In the genomic region with DNA sequence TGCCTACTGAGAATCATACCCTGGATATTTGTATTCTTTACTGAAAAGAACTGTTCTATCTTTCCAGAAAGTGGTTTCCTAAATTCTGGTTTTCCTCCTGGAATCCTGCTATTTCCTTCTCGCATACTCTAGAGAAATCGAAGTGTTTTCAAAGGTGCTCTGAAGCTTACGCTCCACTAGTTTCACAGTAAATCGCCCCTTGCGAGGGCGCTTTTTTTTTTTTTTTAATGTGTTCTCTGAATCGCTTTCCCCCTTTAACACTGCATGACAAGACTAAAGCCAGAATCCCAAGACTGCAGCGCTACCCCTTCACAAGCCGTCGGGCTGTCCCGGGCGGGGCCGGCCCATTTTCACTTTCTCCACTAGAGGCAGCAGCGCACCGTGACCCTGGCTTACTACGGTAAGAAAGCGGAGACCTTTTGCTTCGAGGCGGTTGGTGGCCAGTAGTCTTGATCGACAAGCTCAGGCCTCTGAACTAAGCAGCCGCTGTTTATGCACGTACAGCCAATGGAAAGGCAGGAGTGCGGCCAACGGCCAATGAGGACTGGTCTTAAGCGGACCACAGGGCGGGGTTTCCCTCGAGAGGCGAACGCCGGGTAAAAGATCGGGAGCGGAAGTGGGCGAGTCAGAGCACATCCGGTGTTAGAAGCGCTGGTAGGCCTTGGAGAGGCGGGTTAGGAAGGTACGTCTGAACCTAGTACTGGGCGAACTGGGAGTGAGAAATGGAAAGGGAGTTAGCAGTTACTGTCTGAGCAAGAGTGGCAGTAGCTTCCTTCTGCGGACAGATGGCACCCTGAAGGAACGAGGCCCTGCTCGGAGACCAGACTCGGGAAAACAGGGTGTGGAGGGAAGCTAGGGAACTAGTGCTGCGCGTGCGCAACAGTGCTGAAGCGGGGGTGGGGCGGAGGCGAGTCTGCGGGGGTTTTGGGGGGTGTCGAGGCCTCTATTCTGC, we compare ENCODE assay signal across 1 cellular context.
TF ChIP-seq lines count a peak whose summit lies in the region.

TSS of gene TMBIM6 (plus strand) at position 628 of the 952 bp plus-strand sequence. CDS start 10,937 bp downstream, outside the sequence.

TF ChIP-seq in HepG2, 621 proteins besides CTCF, POLR2A, EP300 and RAD21 (continued from another document and continues in another):
- TF ChIP-seq ZBTB40 (IDR thresholded peaks at IDR 0.05) (peak; percentile 75), ZBTB40 (CRISPR knock-in tag; IDR thresholded peaks at IDR 0.05) (no peak; the same call in 1 of the 2 replicates), SMAD3 (CRISPR knock-in tag; IDR thresholded peaks at IDR 0.05) (no peak; the same call in 1 of the 2 replicates), ZNF350 (CRISPR knock-in tag; IDR thresholded peaks at IDR 0.05; ENCODE audit: borderline replicate concordance, low read depth) (peak; percentile 68), ZNF251 (CRISPR knock-in tag; IDR thresholded peaks at IDR 0.05) (no peak), HNRNPL (IDR thresholded peaks at IDR 0.05; ENCODE audit: low read depth, low read length) (no peak), NFATC3 (CRISPR knock-in tag; IDR thresholded peaks at IDR 0.05) (peak; percentile 75; the same call in 1 of the 2 replicates), ATF5 (CRISPR knock-in tag; IDR thresholded peaks at IDR 0.05; ENCODE audit: low read depth) (no peak), ZNF296 (CRISPR knock-in tag; conservative IDR thresholded peaks at IDR 0.05) (0 out of 2 replicates have a peak, but pooled peaks have one; percentile 45), NFKB2 (CRISPR knock-in tag; IDR thresholded peaks at IDR 0.05; ENCODE audit: borderline replicate concordance) (no peak), XRCC5 (optimal IDR thresholded peaks at IDR 0.05; ENCODE audit: low read length) (peak; percentile 98), KDM5B (CRISPR knock-in tag; IDR thresholded peaks at IDR 0.05; ENCODE audit: borderline replicate concordance) (peak; percentile 76; the same call in 1 of the 2 replicates), TCF7L2 (IDR thresholded peaks at IDR 0.05; ENCODE audit: low read depth, low read length) (no peak), ZNF891 (CRISPR knock-in tag; IDR thresholded peaks at IDR 0.05) (no peak), KMT2A (CRISPR knock-in tag; IDR thresholded peaks at IDR 0.05) (no peak; the same call in 1 of the 2 replicates), ZNF572 (CRISPR knock-in tag; IDR thresholded peaks at IDR 0.05) (no peak), ARNT (IDR thresholded peaks at IDR 0.05) (no peak), ZBTB39 (CRISPR knock-in tag; IDR thresholded peaks at IDR 0.05) (peak; percentile 41; the same call in 1 of the 2 replicates), DNMT1 (CRISPR knock-in tag; IDR thresholded peaks at IDR 0.05) (no peak), MBD4 (IDR thresholded peaks at IDR 0.05; ENCODE audit: borderline replicate concordance, low read length) (no peak), ZNF253 (CRISPR knock-in tag; IDR thresholded peaks at IDR 0.05; ENCODE audit: borderline replicate concordance) (peak; percentile 75; the same call in 1 of the 2 replicates), ZNF674 (CRISPR knock-in tag; IDR thresholded peaks at IDR 0.05; ENCODE audit: low read depth) (no peak), ZNF550 (CRISPR knock-in tag; IDR thresholded peaks at IDR 0.05; ENCODE audit: borderline replicate concordance) (no peak), SIX1 (CRISPR knock-in tag; IDR thresholded peaks at IDR 0.05; ENCODE audit: borderline replicate concordance) (peak; percentile 59; the same call in 1 of the 2 replicates), ZNF558 (CRISPR knock-in tag; IDR thresholded peaks at IDR 0.05; ENCODE audit: borderline replicate concordance) (peak; percentile 90), MZF1 (CRISPR knock-in tag; IDR thresholded peaks at IDR 0.05; ENCODE audit: borderline replicate concordance) (no peak), MATR3 (CRISPR knock-in tag; IDR thresholded peaks at IDR 0.05) (no peak), MEIS1 (CRISPR knock-in tag; IDR thresholded peaks at IDR 0.05; ENCODE audit: borderline replicate concordance) (0 out of 2 replicates have a peak, but pooled peaks have one; percentile 10), ZNF224 (CRISPR knock-in tag; IDR thresholded peaks at IDR 0.05) (0 out of 2 replicates have a peak, but pooled peaks have one; percentile 34), PITX1 (CRISPR knock-in tag; IDR thresholded peaks at IDR 0.05) (no peak; the same call in 1 of the 2 replicates), ZNF510 (CRISPR knock-in tag; IDR thresholded peaks at IDR 0.05; ENCODE audit: low read depth) (no peak)
- TF ChIP-seq, protein P1, sequence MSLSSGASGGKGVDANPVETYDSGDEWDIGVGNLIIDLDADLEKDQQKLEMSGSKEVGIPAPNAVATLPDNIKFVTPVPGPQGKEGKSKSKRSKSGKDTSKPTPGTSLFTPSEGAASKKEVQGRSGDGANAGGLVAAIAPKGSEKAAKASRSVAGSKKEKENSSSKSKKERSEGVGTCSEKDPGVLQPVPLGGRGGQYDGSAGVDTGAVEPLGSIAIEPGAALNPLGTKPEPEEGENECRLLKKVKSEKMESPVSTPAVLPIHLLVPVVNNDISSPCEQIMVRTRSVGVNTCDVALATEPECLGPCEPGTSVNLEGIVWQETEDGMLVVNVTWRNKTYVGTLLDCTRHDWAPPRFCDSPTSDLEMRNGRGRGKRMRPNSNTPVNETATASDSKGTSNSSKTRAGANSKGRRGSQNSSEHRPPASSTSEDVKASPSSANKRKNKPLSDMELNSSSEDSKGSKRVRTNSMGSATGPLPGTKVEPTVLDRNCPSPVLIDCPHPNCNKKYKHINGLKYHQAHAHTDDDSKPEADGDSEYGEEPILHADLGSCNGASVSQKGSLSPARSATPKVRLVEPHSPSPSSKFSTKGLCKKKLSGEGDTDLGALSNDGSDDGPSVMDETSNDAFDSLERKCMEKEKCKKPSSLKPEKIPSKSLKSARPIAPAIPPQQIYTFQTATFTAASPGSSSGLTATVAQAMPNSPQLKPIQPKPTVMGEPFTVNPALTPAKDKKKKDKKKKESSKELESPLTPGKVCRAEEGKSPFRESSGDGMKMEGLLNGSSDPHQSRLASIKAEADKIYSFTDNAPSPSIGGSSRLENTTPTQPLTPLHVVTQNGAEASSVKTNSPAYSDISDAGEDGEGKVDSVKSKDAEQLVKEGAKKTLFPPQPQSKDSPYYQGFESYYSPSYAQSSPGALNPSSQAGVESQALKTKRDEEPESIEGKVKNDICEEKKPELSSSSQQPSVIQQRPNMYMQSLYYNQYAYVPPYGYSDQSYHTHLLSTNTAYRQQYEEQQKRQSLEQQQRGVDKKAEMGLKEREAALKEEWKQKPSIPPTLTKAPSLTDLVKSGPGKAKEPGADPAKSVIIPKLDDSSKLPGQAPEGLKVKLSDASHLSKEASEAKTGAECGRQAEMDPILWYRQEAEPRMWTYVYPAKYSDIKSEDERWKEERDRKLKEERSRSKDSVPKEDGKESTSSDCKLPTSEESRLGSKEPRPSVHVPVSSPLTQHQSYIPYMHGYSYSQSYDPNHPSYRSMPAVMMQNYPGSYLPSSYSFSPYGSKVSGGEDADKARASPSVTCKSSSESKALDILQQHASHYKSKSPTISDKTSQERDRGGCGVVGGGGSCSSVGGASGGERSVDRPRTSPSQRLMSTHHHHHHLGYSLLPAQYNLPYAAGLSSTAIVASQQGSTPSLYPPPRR (CRISPR knock-in tag; IDR thresholded peaks at IDR 0.05; ENCODE audit: borderline replicate concordance), result peak; percentile 61; the same call in 1 of the 2 replicates
- TF ChIP-seq, protein P2, sequence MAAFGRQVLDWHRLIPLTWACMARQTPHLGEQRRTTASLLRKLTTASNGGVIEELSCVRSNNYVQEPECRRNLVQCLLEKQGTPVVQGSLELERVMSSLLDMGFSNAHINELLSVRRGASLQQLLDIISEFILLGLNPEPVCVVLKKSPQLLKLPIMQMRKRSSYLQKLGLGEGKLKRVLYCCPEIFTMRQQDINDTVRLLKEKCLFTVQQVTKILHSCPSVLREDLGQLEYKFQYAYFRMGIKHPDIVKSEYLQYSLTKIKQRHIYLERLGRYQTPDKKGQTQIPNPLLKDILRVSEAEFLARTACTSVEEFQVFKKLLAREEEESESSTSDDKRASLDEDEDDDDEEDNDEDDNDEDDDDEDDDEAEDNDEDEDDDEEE (CRISPR knock-in tag; IDR thresholded peaks at IDR 0.05), result no peak
- TF ChIP-seq, protein P3, sequence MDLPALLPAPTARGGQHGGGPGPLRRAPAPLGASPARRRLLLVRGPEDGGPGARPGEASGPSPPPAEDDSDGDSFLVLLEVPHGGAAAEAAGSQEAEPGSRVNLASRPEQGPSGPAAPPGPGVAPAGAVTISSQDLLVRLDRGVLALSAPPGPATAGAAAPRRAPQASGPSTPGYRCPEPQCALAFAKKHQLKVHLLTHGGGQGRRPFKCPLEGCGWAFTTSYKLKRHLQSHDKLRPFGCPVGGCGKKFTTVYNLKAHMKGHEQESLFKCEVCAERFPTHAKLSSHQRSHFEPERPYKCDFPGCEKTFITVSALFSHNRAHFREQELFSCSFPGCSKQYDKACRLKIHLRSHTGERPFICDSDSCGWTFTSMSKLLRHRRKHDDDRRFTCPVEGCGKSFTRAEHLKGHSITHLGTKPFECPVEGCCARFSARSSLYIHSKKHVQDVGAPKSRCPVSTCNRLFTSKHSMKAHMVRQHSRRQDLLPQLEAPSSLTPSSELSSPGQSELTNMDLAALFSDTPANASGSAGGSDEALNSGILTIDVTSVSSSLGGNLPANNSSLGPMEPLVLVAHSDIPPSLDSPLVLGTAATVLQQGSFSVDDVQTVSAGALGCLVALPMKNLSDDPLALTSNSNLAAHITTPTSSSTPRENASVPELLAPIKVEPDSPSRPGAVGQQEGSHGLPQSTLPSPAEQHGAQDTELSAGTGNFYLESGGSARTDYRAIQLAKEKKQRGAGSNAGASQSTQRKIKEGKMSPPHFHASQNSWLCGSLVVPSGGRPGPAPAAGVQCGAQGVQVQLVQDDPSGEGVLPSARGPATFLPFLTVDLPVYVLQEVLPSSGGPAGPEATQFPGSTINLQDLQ (CRISPR knock-in tag; IDR thresholded peaks at IDR 0.05), result 0 out of 2 replicates have a peak, but pooled peaks have one; percentile 59
